26 cellular contexts compared by ENCODE assay signal in the genomic region with DNA sequence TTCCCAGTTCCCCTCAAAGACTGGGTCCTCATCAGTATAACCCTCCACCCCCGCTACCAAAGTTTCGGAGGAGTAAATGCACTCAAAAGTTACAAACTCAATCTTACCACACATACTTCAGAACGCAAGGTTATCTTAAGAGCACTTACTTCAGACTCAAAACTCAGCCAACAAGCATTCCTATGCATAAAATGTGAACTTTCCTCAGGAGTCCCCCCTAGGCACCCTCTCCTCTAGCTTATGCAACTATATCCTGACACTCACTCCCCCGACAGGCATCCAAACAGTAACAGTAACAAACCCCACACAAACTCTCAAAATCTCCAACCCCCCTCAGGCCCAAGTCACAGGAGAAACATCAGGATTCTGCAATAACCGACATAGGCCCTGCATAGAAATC. TPM values are rescaled to one million over a fixed set of nuclear protein-coding genes. Genes with fewer than 3 reads are reported as not detected.
"Had no signal": no experiment of that assay in that cellular context is flagged by ENCODE, and none has a peak within 500 bp of the region (broad histone marks: within the 10 kb centered on the region; RNA-seq: fewer than 3 reads in every experiment).

No MANE protein-coding gene starts in this region.

- H3K4me1 ChIP-seq: breast epithelium had no signal

- DNase-seq: activated CD4-positive, alpha-beta memory T cell treated with anti-CD3 and anti-CD28 coated beads for 36 hours; activated CD4-positive, alpha-beta T cell treated with anti-CD3 and anti-CD28 coated beads for 36 hours; activated CD4-positive, alpha-beta T cell treated with anti-CD3 and anti-CD28 coated beads, Interleukin-2, amount 10 ng/mL, durations not matched to agents 24 days and 14 days; activated CD4-positive, CD25-positive, alpha-beta regulatory T cell; activated CD4-positive, CD25-positive, alpha-beta regulatory T cell treated with anti-CD3 and anti-CD28 coated beads, Interleukin-2, amount 50 U/mL, for 72 hours; activated CD8-positive, alpha-beta memory T cell treated with anti-CD3 and anti-CD28 coated beads, Interleukin-2, amount 50 U/mL, for 48 hours; activated CD8-positive, alpha-beta T cell treated with anti-CD3 and anti-CD28 coated beads, Interleukin-2, amount 10 ng/mL, durations not matched to agents 7 days and 5 days; activated gamma-delta T cell treated with Interleukin-2 at 50 U/mL for 16 hours; activated naive CD4-positive, alpha-beta T cell treated with anti-CD3 and anti-CD28 coated beads, Interleukin-2, amount 50 U/mL, for 16 hours; activated naive CD4-positive, alpha-beta T cell treated with Interleukin-2 at 50 U/mL for 16 hours; activated T-cell treated with anti-CD3 and anti-CD28 coated beads for 4 hours; activated T-cell treated with anti-CD3 and anti-CD28 coated beads, Interleukin-2, amount 50 U/mL, for 24 hours; activated T-cell treated with anti-CD3 and anti-CD28 coated beads, Interleukin-2, amount 50 U/mL, for 72 hours; central memory CD4-positive, alpha-beta T cell; cerebellar nuclear complex; dorsolateral prefrontal cortex; effector memory CD4-positive, alpha-beta T cell; endodermal cell; foreskin fibroblast; head of caudate nucleus; T-helper 2 cell had no signal

- H3K36me3 ChIP-seq: ascending aorta, breast epithelium, cardiac muscle cell had no signal

- H3K27me3 ChIP-seq: ascending aorta, breast epithelium, cardiac muscle cell, dorsolateral prefrontal cortex had no signal

- ATAC-seq: activated CD4-positive, alpha-beta T cell treated with anti-CD3 and anti-CD28 coated beads for 36 hours; activated CD8-positive, alpha-beta T cell treated with anti-CD3 and anti-CD28 coated beads, Interleukin-2, amount 10 ng/mL, durations not matched to agents 7 days and 5 days; activated T-cell treated with anti-CD3 and anti-CD28 coated beads, Interleukin-2, amount 50 U/mL, for 72 hours; esophagus mucosa had no signal

- H3K27ac ChIP-seq: ascending aorta, breast epithelium, cardiac muscle cell, coronary artery, dorsolateral prefrontal cortex had no signal

- H3K9me3 ChIP-seq: breast epithelium had no signal

- H3K4me3 ChIP-seq: ascending aorta, breast epithelium, cardiac muscle cell, coronary artery, dorsolateral prefrontal cortex had no signal

RNA-seq across cellular contexts. Expression of a gene that starts 11.2 kb away (rescaled TPM):
- total RNA-seq: ascending aorta, cardiac muscle cell had no signal
